ENCODE assay signal across 1 cellular context in the genomic region with DNA sequence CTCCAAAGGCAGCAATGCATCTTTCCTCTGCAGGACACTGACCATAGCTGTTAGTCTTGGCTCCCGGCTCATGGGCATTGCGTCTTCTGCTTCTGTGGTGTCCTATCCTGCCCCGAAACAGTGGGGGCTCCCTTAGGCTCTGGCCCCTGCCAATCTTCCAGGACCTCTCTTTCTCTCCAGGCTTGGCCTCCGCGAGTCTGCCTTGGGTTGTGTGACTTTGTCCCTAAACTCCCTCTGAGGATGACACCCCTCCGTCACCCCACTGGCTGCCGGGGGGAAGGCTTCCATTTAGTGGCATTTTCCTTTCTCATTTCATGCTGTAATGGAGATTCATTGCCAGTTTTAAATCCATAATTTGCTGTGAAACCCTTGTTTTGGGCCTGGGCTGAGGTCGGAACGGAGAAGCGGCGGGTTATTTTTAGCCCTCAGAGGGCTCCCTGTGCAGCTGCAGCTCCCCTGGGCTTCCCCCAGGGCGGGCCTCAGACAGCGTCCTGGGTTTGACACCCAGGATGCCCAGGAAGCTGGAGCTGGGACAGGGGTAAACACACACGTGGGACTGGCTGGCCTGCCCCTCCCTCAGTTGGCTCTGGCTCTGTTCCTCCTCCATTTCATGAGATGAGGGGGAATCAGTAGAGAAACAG.
TF ChIP-seq lines count a peak whose summit lies in the region.

No MANE protein-coding gene starts in this region.

TF ChIP-seq in WTC11, 78 proteins besides CTCF, POLR2A, EP300 and RAD21 (continued from another document):
- TF ChIP-seq, protein P1, sequence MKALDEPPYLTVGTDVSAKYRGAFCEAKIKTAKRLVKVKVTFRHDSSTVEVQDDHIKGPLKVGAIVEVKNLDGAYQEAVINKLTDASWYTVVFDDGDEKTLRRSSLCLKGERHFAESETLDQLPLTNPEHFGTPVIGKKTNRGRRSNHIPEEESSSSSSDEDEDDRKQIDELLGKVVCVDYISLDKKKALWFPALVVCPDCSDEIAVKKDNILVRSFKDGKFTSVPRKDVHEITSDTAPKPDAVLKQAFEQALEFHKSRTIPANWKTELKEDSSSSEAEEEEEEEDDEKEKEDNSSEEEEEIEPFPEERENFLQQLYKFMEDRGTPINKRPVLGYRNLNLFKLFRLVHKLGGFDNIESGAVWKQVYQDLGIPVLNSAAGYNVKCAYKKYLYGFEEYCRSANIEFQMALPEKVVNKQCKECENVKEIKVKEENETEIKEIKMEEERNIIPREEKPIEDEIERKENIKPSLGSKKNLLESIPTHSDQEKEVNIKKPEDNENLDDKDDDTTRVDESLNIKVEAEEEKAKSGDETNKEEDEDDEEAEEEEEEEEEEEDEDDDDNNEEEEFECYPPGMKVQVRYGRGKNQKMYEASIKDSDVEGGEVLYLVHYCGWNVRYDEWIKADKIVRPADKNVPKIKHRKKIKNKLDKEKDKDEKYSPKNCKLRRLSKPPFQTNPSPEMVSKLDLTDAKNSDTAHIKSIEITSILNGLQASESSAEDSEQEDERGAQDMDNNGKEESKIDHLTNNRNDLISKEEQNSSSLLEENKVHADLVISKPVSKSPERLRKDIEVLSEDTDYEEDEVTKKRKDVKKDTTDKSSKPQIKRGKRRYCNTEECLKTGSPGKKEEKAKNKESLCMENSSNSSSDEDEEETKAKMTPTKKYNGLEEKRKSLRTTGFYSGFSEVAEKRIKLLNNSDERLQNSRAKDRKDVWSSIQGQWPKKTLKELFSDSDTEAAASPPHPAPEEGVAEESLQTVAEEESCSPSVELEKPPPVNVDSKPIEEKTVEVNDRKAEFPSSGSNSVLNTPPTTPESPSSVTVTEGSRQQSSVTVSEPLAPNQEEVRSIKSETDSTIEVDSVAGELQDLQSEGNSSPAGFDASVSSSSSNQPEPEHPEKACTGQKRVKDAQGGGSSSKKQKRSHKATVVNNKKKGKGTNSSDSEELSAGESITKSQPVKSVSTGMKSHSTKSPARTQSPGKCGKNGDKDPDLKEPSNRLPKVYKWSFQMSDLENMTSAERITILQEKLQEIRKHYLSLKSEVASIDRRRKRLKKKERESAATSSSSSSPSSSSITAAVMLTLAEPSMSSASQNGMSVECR (CRISPR knock-in tag; IDR thresholded peaks at IDR 0.05; ENCODE audit: borderline replicate concordance), result no peak
- TF ChIP-seq, protein P2, sequence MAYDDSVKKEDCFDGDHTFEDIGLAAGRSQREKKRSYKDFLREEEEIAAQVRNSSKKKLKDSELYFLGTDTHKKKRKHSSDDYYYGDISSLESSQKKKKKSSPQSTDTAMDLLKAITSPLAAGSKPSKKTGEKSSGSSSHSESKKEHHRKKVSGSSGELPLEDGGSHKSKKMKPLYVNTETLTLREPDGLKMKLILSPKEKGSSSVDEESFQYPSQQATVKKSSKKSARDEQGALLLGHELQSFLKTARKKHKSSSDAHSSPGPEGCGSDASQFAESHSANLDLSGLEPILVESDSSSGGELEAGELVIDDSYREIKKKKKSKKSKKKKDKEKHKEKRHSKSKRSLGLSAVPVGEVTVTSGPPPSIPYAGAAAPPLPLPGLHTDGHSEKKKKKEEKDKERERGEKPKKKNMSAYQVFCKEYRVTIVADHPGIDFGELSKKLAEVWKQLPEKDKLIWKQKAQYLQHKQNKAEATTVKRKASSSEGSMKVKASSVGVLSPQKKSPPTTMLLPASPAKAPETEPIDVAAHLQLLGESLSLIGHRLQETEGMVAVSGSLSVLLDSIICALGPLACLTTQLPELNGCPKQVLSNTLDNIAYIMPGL (CRISPR knock-in tag; IDR thresholded peaks at IDR 0.05), result no peak
- TF ChIP-seq RORB (CRISPR knock-in tag; IDR thresholded peaks at IDR 0.05), result no peak
- TF ChIP-seq SMAD3 (CRISPR knock-in tag; IDR thresholded peaks at IDR 0.05; ENCODE audit: borderline replicate concordance), result no peak
- TF ChIP-seq ETV6 (CRISPR knock-in tag; IDR thresholded peaks at IDR 0.05), result no peak
- TF ChIP-seq FOXK1 (CRISPR knock-in tag; IDR thresholded peaks at IDR 0.05), result no peak
- TF ChIP-seq, protein P3, sequence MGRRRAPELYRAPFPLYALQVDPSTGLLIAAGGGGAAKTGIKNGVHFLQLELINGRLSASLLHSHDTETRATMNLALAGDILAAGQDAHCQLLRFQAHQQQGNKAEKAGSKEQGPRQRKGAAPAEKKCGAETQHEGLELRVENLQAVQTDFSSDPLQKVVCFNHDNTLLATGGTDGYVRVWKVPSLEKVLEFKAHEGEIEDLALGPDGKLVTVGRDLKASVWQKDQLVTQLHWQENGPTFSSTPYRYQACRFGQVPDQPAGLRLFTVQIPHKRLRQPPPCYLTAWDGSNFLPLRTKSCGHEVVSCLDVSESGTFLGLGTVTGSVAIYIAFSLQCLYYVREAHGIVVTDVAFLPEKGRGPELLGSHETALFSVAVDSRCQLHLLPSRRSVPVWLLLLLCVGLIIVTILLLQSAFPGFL (CRISPR knock-in tag; IDR thresholded peaks at IDR 0.05; ENCODE audit: borderline replicate concordance), result no peak
- TF ChIP-seq, protein P4, sequence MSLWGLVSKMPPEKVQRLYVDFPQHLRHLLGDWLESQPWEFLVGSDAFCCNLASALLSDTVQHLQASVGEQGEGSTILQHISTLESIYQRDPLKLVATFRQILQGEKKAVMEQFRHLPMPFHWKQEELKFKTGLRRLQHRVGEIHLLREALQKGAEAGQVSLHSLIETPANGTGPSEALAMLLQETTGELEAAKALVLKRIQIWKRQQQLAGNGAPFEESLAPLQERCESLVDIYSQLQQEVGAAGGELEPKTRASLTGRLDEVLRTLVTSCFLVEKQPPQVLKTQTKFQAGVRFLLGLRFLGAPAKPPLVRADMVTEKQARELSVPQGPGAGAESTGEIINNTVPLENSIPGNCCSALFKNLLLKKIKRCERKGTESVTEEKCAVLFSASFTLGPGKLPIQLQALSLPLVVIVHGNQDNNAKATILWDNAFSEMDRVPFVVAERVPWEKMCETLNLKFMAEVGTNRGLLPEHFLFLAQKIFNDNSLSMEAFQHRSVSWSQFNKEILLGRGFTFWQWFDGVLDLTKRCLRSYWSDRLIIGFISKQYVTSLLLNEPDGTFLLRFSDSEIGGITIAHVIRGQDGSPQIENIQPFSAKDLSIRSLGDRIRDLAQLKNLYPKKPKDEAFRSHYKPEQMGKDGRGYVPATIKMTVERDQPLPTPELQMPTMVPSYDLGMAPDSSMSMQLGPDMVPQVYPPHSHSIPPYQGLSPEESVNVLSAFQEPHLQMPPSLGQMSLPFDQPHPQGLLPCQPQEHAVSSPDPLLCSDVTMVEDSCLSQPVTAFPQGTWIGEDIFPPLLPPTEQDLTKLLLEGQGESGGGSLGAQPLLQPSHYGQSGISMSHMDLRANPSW (CRISPR knock-in tag; conservative IDR thresholded peaks at IDR 0.05; ENCODE audit: low read depth), result no peak
- TF ChIP-seq, protein P5, sequence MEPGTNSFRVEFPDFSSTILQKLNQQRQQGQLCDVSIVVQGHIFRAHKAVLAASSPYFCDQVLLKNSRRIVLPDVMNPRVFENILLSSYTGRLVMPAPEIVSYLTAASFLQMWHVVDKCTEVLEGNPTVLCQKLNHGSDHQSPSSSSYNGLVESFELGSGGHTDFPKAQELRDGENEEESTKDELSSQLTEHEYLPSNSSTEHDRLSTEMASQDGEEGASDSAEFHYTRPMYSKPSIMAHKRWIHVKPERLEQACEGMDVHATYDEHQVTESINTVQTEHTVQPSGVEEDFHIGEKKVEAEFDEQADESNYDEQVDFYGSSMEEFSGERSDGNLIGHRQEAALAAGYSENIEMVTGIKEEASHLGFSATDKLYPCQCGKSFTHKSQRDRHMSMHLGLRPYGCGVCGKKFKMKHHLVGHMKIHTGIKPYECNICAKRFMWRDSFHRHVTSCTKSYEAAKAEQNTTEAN (CRISPR knock-in tag; IDR thresholded peaks at IDR 0.05), result no peak
- no peak for TF ChIP-seq ESRRA (CRISPR knock-in tag; IDR thresholded peaks at IDR 0.05; ENCODE audit: borderline replicate concordance)
